Comparison of ENCODE assay signal across 8 cellular contexts in the genomic region with DNA sequence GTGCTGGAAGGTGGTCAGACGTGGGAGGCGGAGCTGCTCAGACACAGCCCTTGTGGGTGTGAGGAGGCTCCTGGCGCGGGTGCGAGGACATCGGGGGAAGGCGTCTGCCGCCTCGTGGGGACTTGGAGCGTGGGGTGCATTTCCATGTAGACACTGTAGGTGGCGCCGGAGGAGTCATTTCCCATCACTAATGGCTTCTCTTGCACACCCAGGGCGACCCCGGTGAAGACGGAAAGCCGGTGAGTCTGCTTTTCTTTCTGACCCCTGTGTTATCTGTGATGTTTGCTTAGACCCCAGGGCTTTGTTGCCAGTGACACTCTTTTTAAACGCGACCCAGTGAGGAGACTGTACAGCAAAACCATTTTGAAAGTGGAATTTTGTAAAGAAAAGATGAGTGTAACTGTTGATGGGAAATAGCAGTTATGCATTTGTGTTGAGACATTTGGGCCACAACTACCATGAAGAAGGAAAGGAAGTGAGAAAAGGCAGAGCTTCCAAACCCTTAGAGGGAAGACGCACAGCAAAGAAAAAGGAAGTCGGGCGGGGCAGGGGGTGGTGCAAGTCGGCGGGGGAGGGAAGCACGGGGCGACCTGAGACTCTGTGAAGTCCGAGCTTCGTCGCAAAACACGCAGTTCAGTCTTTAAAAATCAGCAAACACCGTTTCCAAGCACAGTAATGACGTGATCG.
DNase-seq lines count a peak whose midpoint lies in the region; ATAC-seq and TF ChIP-seq lines count a peak whose summit lies in the region.

No MANE protein-coding gene starts in this region.

- no peaks in the 10 kb centered on the region for H3K9me3 ChIP-seq in muscle layer of duodenum (ENCODE audit: control insufficient read depth in 1 of 2, low read length in 2 of 2)

- no peak overlapping the region for H3K4me3 ChIP-seq in epithelial cell of proximal tubule (ENCODE audit: low read depth, low read length)
- H3K4me3 ChIP-seq in muscle layer of duodenum (ENCODE audit: low read depth in 1 of 2, low read length in 2 of 2) = peak overlapping the region; percentile 18 to 59

- H3K36me3 ChIP-seq in muscle layer of duodenum (ENCODE audit: control insufficient read depth in 1 of 2, insufficient read depth in 2 of 2, low read length in 2 of 2) = peaks cover 9 to 37% of the 10 kb centered on the region in 2 donors

- no peaks in the 10 kb centered on the region for H3K27me3 ChIP-seq in muscle layer of duodenum (ENCODE audit: low read depth, low read length)

- H3K27ac ChIP-seq in muscle layer of duodenum (ENCODE audit: low read length) = peak overlapping the region; percentile 63

- peaks cover 0 to 6% of the 10 kb centered on the region in 2 donors for H3K4me1 ChIP-seq in muscle layer of duodenum (ENCODE audit: control insufficient read depth in 1 of 2, insufficient read depth in 2 of 2, low read length in 2 of 2)

- peak; percentile 52 for TF ChIP-seq CTCF in epithelial cell of proximal tubule (conservative IDR thresholded peaks at IDR 0.05; ENCODE audit: low read depth, low read length)

- DNase-seq in 8988T (peak; percentile 78), H4 (ENCODE audit: low spot score) (peak; percentile 34), NOMO-1 (lab: John Stamatoyannopoulos, UW; ENCODE audit: unreplicated experiment in 2 of 2) (peak; percentile 72 to 88), activated T-cell treated with anti-CD3 and anti-CD28 coated beads for 1 hour (ENCODE audit: low read depth) (peak; percentile 73), epithelial cell of proximal tubule (ENCODE audit: low read depth) (no peak)
- peak; percentile 55 to 68 for DNase-seq in stimulated activated CD8-positive, alpha-beta memory T cell treated with anti-CD3 and anti-CD28 coated beads, Interleukin-7, amount 100 ng/mL, for 1 hour (ENCODE audit: low read depth in 2 of 2)

- no peak for ATAC-seq in HG02610 (IDR thresholded peaks at IDR 0.05; ENCODE audit: unreplicated experiment)
